ENCODE assay signal across 1 cellular context in the genomic region with DNA sequence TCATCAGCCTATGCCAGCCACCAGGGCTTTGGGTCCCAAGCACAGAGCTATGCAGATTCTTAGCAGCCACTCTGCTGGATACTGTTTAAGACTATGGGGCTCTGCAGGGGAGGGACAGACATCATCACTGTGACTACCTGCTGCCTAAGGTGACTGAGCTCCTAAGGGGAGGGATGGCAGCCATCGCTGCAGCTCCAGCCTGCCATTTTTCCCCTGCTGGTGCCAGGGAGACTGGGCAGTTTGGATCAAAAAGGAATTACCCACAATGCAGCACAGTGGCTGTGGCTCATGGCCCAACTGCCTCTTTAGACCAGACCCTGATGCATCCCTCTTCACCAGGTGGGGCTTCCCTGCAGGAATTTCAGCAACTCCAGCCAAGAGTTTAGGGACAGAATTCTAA.
TF ChIP-seq lines count a peak whose summit lies in the region.

No MANE protein-coding gene starts in this region.

TF ChIP-seq in HCT116, 20 proteins besides CTCF, POLR2A, EP300 and RAD21 (continued from another document):
- TF ChIP-seq SIN3A (IDR thresholded peaks at IDR 0.05; ENCODE audit: low read depth) (no peak), FOSL1 (IDR thresholded peaks at IDR 0.05; ENCODE audit: low read depth) (no peak), ELF1 (IDR thresholded peaks at IDR 0.05; ENCODE audit: borderline replicate concordance, low read depth) (no peak), CEBPB (IDR thresholded peaks at IDR 0.05; ENCODE audit: low read depth) (no peak), EZH2 (IDR thresholded peaks at IDR 0.05) (no peak), EGR1 (IDR thresholded peaks at IDR 0.05; ENCODE audit: low read depth) (no peak), EZH2phosphoT487 (IDR thresholded peaks at IDR 0.05; ENCODE audit: borderline replicate concordance) (no peak), JUND (IDR thresholded peaks at IDR 0.05) (no peak), TCF7L2 (IDR thresholded peaks at IDR 0.05; ENCODE audit: borderline replicate concordance, extremely low read depth, insufficient read depth, insufficient read length) (no peak), ZFX (IDR thresholded peaks at IDR 0.05) (no peak), SP1 (IDR thresholded peaks at IDR 0.05; ENCODE audit: low read depth) (no peak), YY1 (IDR thresholded peaks at IDR 0.05; ENCODE audit: extremely low read depth, insufficient replicate concordance, low read depth, low read length) (no peak)
- TF ChIP-seq, protein P1, sequence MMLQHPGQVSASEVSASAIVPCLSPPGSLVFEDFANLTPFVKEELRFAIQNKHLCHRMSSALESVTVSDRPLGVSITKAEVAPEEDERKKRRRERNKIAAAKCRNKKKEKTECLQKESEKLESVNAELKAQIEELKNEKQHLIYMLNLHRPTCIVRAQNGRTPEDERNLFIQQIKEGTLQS (IDR thresholded peaks at IDR 0.05): no peak
- TF ChIP-seq, protein P2, sequence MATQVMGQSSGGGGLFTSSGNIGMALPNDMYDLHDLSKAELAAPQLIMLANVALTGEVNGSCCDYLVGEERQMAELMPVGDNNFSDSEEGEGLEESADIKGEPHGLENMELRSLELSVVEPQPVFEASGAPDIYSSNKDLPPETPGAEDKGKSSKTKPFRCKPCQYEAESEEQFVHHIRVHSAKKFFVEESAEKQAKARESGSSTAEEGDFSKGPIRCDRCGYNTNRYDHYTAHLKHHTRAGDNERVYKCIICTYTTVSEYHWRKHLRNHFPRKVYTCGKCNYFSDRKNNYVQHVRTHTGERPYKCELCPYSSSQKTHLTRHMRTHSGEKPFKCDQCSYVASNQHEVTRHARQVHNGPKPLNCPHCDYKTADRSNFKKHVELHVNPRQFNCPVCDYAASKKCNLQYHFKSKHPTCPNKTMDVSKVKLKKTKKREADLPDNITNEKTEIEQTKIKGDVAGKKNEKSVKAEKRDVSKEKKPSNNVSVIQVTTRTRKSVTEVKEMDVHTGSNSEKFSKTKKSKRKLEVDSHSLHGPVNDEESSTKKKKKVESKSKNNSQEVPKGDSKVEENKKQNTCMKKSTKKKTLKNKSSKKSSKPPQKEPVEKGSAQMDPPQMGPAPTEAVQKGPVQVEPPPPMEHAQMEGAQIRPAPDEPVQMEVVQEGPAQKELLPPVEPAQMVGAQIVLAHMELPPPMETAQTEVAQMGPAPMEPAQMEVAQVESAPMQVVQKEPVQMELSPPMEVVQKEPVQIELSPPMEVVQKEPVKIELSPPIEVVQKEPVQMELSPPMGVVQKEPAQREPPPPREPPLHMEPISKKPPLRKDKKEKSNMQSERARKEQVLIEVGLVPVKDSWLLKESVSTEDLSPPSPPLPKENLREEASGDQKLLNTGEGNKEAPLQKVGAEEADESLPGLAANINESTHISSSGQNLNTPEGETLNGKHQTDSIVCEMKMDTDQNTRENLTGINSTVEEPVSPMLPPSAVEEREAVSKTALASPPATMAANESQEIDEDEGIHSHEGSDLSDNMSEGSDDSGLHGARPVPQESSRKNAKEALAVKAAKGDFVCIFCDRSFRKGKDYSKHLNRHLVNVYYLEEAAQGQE (IDR thresholded peaks at IDR 0.05; ENCODE audit: low read depth): no peak
- TF ChIP-seq, protein P3, sequence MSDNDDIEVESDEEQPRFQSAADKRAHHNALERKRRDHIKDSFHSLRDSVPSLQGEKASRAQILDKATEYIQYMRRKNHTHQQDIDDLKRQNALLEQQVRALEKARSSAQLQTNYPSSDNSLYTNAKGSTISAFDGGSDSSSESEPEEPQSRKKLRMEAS (IDR thresholded peaks at IDR 0.05): no peak
TF ChIP-seq in HCT116: peak in this region for 0.
